Comparison of ENCODE assay signal across 8 cellular contexts in the genomic region with DNA sequence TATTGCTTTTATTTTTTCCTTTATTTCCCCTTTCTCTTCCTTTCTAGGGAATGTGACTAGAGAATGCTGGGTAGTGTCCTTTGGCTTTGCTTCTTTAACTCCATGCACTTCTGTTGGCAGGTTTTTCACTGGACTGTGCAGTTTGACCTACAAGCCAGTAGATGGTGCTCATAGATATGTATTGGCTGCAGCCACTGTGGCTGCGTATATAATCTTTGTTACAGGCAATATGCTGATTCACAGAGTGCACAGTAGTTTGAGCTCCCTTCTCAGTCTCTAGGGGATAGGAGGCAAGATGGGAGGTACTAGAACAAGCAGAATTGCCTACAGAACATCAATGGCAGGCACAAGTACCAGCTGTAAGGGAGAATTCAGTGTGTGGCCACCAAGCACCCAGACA.
A peak's percentile ranks its signal among the peaks of the same experiment; 100 is the strongest.
DNase-seq lines count a peak whose midpoint lies in the region; ATAC-seq and TF ChIP-seq lines count a peak whose summit lies in the region.

No MANE protein-coding gene starts in this region.

- no peaks in the 10 kb centered on the region for H3K79me2 ChIP-seq in neural progenitor cell (ENCODE audit: low read depth)

- H3K4me1 Mint-ChIP-seq in neural progenitor cell, result no peaks in the 10 kb centered on the region

- peak overlapping the region; percentile 93 for H2AFZ ChIP-seq in neural progenitor cell (replicated peaks)

- no peak overlapping the region for H3K4me2 ChIP-seq in neural progenitor cell

- no peaks in the 10 kb centered on the region for H4K20me1 ChIP-seq in neural progenitor cell (ENCODE audit: low read depth)

- H3K4me3 ChIP-seq in WERI-Rb-1 (ENCODE audit: low read depth, low read length), result no peak overlapping the region
- H3K4me3 ChIP-seq in neural progenitor cell, result no peak overlapping the region

- no peaks in the 10 kb centered on the region for H3K27me3 Mint-ChIP-seq in neural progenitor cell (ENCODE audit: insufficient read depth, low read depth)

- H3K27me3 ChIP-seq in WERI-Rb-1 (ENCODE audit: insufficient read depth, low read depth, severe bottlenecking) (no peaks in the 10 kb centered on the region), neural progenitor cell (no peaks in the 10 kb centered on the region)

- H3K4me1 ChIP-seq in neural progenitor cell, result no peaks in the 10 kb centered on the region

- TF ChIP-seq CTCF in WERI-Rb-1 (IDR thresholded peaks at IDR 0.05; ENCODE audit: low read depth, low read length), result peak; percentile 50
- peak; percentile 64 for TF ChIP-seq CTCF in neural progenitor cell (IDR thresholded peaks at IDR 0.05)

- peak; percentile 31 for DNase-seq in AG08395 (ENCODE audit: low spot score)
- DNase-seq in LoVo (ENCODE audit: low spot score), result peak; percentile 19
- DNase-seq in WERI-Rb-1, result peak; percentile 23
- DNase-seq in neural progenitor cell (ENCODE audit: low spot score), result peak; percentile 55
- DNase-seq in NCI-H2227 (lab: John Stamatoyannopoulos, UW; ENCODE audit: unreplicated experiment), result no peak
- no peak for DNase-seq in NCI-H2196 (lab: John Stamatoyannopoulos, UW; ENCODE audit: unreplicated experiment)

- no peaks in the 10 kb centered on the region for H3K36me3 Mint-ChIP-seq in neural progenitor cell

- H3K27ac Mint-ChIP-seq in neural progenitor cell, result no peak overlapping the region

- no peak overlapping the region for H3K9ac ChIP-seq in neural progenitor cell

- H3F3A ChIP-seq in neural progenitor cell (ENCODE audit: low read depth), result no peaks in the 10 kb centered on the region

- H3K27ac ChIP-seq in WERI-Rb-1, result no peak overlapping the region
- H3K27ac ChIP-seq in neural progenitor cell, result no peak overlapping the region

- H3K4me3 Mint-ChIP-seq in neural progenitor cell, result no peak overlapping the region

- H3K9me3 Mint-ChIP-seq in neural progenitor cell, result peaks cover 22% of the 10 kb centered on the region

- H3K9me3 ChIP-seq in WERI-Rb-1 (ENCODE audit: severe bottlenecking), result no peaks in the 10 kb centered on the region
- peaks cover 5% of the 10 kb centered on the region for H3K9me3 ChIP-seq in neural progenitor cell (ENCODE audit: low read depth)

- ATAC-seq in GM19372 (IDR thresholded peaks at IDR 0.05; ENCODE audit: low read depth, unreplicated experiment) (peak; percentile 81), GM21825 (IDR thresholded peaks at IDR 0.05; ENCODE audit: unreplicated experiment) (no peak)

- H3K36me3 ChIP-seq in WERI-Rb-1 (no peaks in the 10 kb centered on the region), neural progenitor cell (no peaks in the 10 kb centered on the region)

Comparison
In these comparisons a context has a peak if more than half of its experiments do, and no peak if none do; other contexts are left out.
1. DNase-seq: peak in AG08395 (single experiment), LoVo (single experiment), WERI-Rb-1 (single experiment) and neural progenitor cell (single experiment); none in NCI-H2227 (single experiment) and NCI-H2196 (single experiment).